1 cellular context compared by ENCODE assay signal in genomic region chr6:104940881-104941693, GRCh38.
A peak's percentile ranks its signal among the peaks of the same experiment; 100 is the strongest.
TF ChIP-seq lines count a peak whose summit lies in the region.

No MANE protein-coding gene starts in this region.

TF ChIP-seq in GM12878, 131 proteins besides CTCF, POLR2A, EP300 and RAD21 (continued from another document):
- no peak for TF ChIP-seq ZNF687 (IDR thresholded peaks at IDR 0.05)
- TF ChIP-seq SMC3 (IDR thresholded peaks at IDR 0.05; ENCODE audit: borderline replicate concordance, low read length): peak; percentile 13; the same call in 1 of the 2 replicates
- no peak for TF ChIP-seq PAX8 (IDR thresholded peaks at IDR 0.05)
